Comparison of ENCODE assay signal across 9 cellular contexts in genomic region chr1:15424146-15424667, GRCh38. TPM values are rescaled to one million over a fixed set of nuclear protein-coding genes. Genes with fewer than 3 reads are reported as not detected.
DNase-seq lines count a peak whose midpoint lies in the region; ATAC-seq and TF ChIP-seq lines count a peak whose summit lies in the region.
"Had no signal": no experiment of that assay in that cellular context is flagged by ENCODE, and none has a peak within 500 bp of the region (broad histone marks: within the 10 kb centered on the region; RNA-seq: fewer than 3 reads in every experiment).

No MANE protein-coding gene starts in this region.

- H3K9me3 Mint-ChIP-seq in glutamatergic neuron (ENCODE audit: unreplicated experiment), result peaks cover 4% of the 10 kb centered on the region

- H3K4me1 Mint-ChIP-seq in glutamatergic neuron (ENCODE audit: low read depth, unreplicated experiment), result peaks cover 7% of the 10 kb centered on the region

- H3K27ac Mint-ChIP-seq in glutamatergic neuron (ENCODE audit: unreplicated experiment), result no peak overlapping the region

- peaks cover 9% of the 10 kb centered on the region for H3K27me3 Mint-ChIP-seq in glutamatergic neuron (ENCODE audit: unreplicated experiment)

- intact Hi-C loops in Right ventricle myocardium inferior (cut with DNase I), result no loop called here
- intact Hi-C loops in left cardiac atrium (cut with DNase I), result no loop called here
- intact Hi-C loops in upper lobe of right lung (cut with DNase I), result no loop called here

- no peaks in the 10 kb centered on the region for H3K9me3 ChIP-seq in upper lobe of right lung

- H3K4me3 Mint-ChIP-seq in glutamatergic neuron (ENCODE audit: unreplicated experiment), result no peak overlapping the region

- peaks cover 19% of the 10 kb centered on the region for H3K36me3 ChIP-seq in upper lobe of right lung

- peak; percentile 8 for DNase-seq in Right ventricle myocardium inferior (ENCODE audit: missing footprints)
- no peak for DNase-seq in left cardiac atrium
- peak; percentile 82 to 91 for DNase-seq in NCI-H526 (lab: John Stamatoyannopoulos, UW)
- no peak for DNase-seq in foreskin keratinocyte
- no peak for DNase-seq in upper lobe of right lung
- no peak for DNase-seq in glutamatergic neuron
- DNase-seq in foreskin fibroblast, result no peak

- H3K27ac ChIP-seq in foreskin keratinocyte (no peak overlapping the region), upper lobe of right lung (peak overlapping the region; percentile 11)
- H3K27ac ChIP-seq: C4-2B had no signal

- TF ChIP-seq CTCF in foreskin keratinocyte (conservative IDR thresholded peaks at IDR 0.05) (no peak), upper lobe of right lung (IDR thresholded peaks at IDR 0.05) (no peak), glutamatergic neuron (IDR thresholded peaks at IDR 0.05; ENCODE audit: partially characterized antibody, unreplicated experiment) (no peak), foreskin fibroblast (IDR thresholded peaks at IDR 0.05; ENCODE audit: low read depth, low read length) (no peak)

- H3K36me3 Mint-ChIP-seq in glutamatergic neuron (ENCODE audit: unreplicated experiment), result no peaks in the 10 kb centered on the region

- H3K27me3 ChIP-seq in foreskin keratinocyte (no peaks in the 10 kb centered on the region), upper lobe of right lung (no peaks in the 10 kb centered on the region)

- ATAC-seq in Right ventricle myocardium inferior (no peak), left cardiac atrium (no peak), foreskin keratinocyte (peak; percentile 8), upper lobe of right lung (peak; percentile 68), GM21619 (IDR thresholded peaks at IDR 0.05; ENCODE audit: unreplicated experiment) (no peak)

- peaks cover 11% of the 10 kb centered on the region for H3K4me1 ChIP-seq in foreskin keratinocyte
- peaks cover 10% of the 10 kb centered on the region for H3K4me1 ChIP-seq in upper lobe of right lung

- H3K4me3 ChIP-seq in upper lobe of right lung, result no peak overlapping the region
- no peak overlapping the region for H3K4me3 ChIP-seq in foreskin fibroblast (ENCODE audit: low read depth in 1 of 2, low read length in 2 of 2)

RNA-seq across cellular contexts. Expression of gene CTRC, which starts 14.0 kb away (rescaled TPM):
- total RNA-seq in Right ventricle myocardium inferior (not detected), left cardiac atrium (not detected), foreskin keratinocyte (not detected in 2 replicates), upper lobe of right lung (0.23 TPM), glutamatergic neuron (ENCODE audit: unreplicated experiment) (not detected)
- polyA plus RNA-seq in foreskin keratinocyte, result not detected in 2 replicates

RNA-seq across cellular contexts. Expression of gene EFHD2, which starts 14.5 kb away (rescaled TPM):
- total RNA-seq in Right ventricle myocardium inferior, result 14.7 TPM
- total RNA-seq in left cardiac atrium, result 10 to 100 TPM; 19.1 to 24.0 TPM
- total RNA-seq in foreskin keratinocyte, result 95.3 and 101 TPM in 2 replicates
- polyA plus RNA-seq in foreskin keratinocyte, result 114 and 116 TPM in 2 replicates
- 64.3 TPM for total RNA-seq in upper lobe of right lung
- 2.6 TPM for total RNA-seq in glutamatergic neuron (ENCODE audit: unreplicated experiment)

RNA-seq across cellular contexts. Expression of gene CELA2A, which starts 32.3 kb away (rescaled TPM):
- total RNA-seq in Right ventricle myocardium inferior (not detected), left cardiac atrium (not detected), foreskin keratinocyte (not detected in 2 replicates), upper lobe of right lung (not detected), glutamatergic neuron (ENCODE audit: unreplicated experiment) (not detected)
- not detected in 2 replicates for polyA plus RNA-seq in foreskin keratinocyte

RNA-seq across cellular contexts. Expression of gene CELA2B, which starts 51.7 kb away (rescaled TPM):
- total RNA-seq in Right ventricle myocardium inferior (not detected), left cardiac atrium (not detected), foreskin keratinocyte (not detected in 2 replicates), upper lobe of right lung (not detected), glutamatergic neuron (ENCODE audit: unreplicated experiment) (not detected)
- polyA plus RNA-seq in foreskin keratinocyte, result not detected in 2 replicates

Comparison
In these comparisons a context has a peak if more than half of its experiments do, and no peak if none do; other contexts are left out.
1. DNase-seq: peak in Right ventricle myocardium inferior (single experiment) and NCI-H526 (2 of 2); none in left cardiac atrium (single experiment), foreskin keratinocyte (0 of 2), upper lobe of right lung (single experiment), glutamatergic neuron (single experiment) and foreskin fibroblast (0 of 2).
2. ATAC-seq: peak in foreskin keratinocyte (single experiment) and upper lobe of right lung (single experiment); none in Right ventricle myocardium inferior (single experiment), left cardiac atrium (0 of 2) and GM21619 (single experiment).